ENCODE assay signal across 21 cellular contexts in genomic region chr6:19394687-19395086, GRCh38.
DNase-seq lines count a peak whose midpoint lies in the region; ATAC-seq, FAIRE-seq and TF ChIP-seq lines count a peak whose summit lies in the region.
"Had no signal": no experiment of that assay in that cellular context is flagged by ENCODE, and none has a peak within 500 bp of the region (broad histone marks: within the 10 kb centered on the region; RNA-seq: fewer than 3 reads in every experiment).

No MANE protein-coding gene starts in this region.

- TF ChIP-seq POLR2A in esophagus squamous epithelium (IDR thresholded peaks at IDR 0.05) (no peak), stomach (IDR thresholded peaks at IDR 0.05) (no peak)

- FAIRE-seq in astrocyte (lab: Jason Lieb, UNC): peak; percentile 20
- FAIRE-seq: D721Med, GM12878, GM19239 had no signal

- H3K9me3 ChIP-seq in astrocyte (ENCODE audit: insufficient read depth, low read depth, low read length): no peaks in the 10 kb centered on the region
- H3K9me3 ChIP-seq in esophagus squamous epithelium: no peaks in the 10 kb centered on the region
- no peaks in the 10 kb centered on the region for H3K9me3 ChIP-seq in stomach
- H3K9me3 ChIP-seq: Caco-2 had no signal

- WGBS in esophagus squamous epithelium, 2 donors: 23 to 46% methylated on average over 4 of the region's 4 CpGs
- 34 to 56% (median 53%) methylated on average over 4 of the region's 4 CpGs for WGBS in stomach, 5 donors

- H3K4me1 ChIP-seq in astrocyte (ENCODE audit: insufficient read depth, low read length) (no peaks in the 10 kb centered on the region), esophagus squamous epithelium (peaks cover 0 to 18% (median 2%) of the 10 kb centered on the region in 3 donors), stomach (no peaks in the 10 kb centered on the region)
- H3K4me1 ChIP-seq: Caco-2 had no signal

- no peaks in the 10 kb centered on the region for H3K27me3 ChIP-seq in astrocyte (ENCODE audit: insufficient read depth, low read length)
- no peaks in the 10 kb centered on the region for H3K27me3 ChIP-seq in esophagus squamous epithelium
- no peaks in the 10 kb centered on the region for H3K27me3 ChIP-seq in stomach

- DNase-seq in HEK293T (ENCODE audit: extremely low spot score): no peak
- no peak for DNase-seq in astrocyte (ENCODE audit: low read depth)
- no peak for DNase-seq in esophagus squamous epithelium (lab: John Stamatoyannopoulos, UW)
- no peak for DNase-seq in NCI-H1417 treated with DMSO at 0.1 percent for 48 hours (lab: John Stamatoyannopoulos, UW)
- no peak for DNase-seq in ecto neural progenitor cell (ENCODE audit: low spot score)
- DNase-seq in stomach: no peak
- DNase-seq: C1 segment of cervical spinal cord; Caco-2; CD4-positive, alpha-beta memory T cell; DMS 273 treated with DMSO at 0.1 percent for 48 hours; DMS79; EL; GDM1; H9; HFFc6 had no signal

- no peak overlapping the region for H3K9ac ChIP-seq in astrocyte (ENCODE audit: low read length)

- H4K20me1 ChIP-seq in astrocyte (ENCODE audit: insufficient read depth, low read length): no peaks in the 10 kb centered on the region

- POLR2A ChIA-PET in HEK293T (lab: Yijun Ruan, JAX): no interaction called here

- intact Hi-C loops in esophagus squamous epithelium (cut with DNase I): no loop called here
- intact Hi-C loops in stomach (cut with DNase I; ENCODE audit: low total_unique reads): no loop called here

- no peak overlapping the region for H2AFZ ChIP-seq in astrocyte (ENCODE audit: low read depth, low read length)
- H2AFZ ChIP-seq: GM23338 had no signal

- peaks cover 3% of the 10 kb centered on the region for H3K4me1 Mint-ChIP-seq in astrocyte (ENCODE audit: low read depth, unreplicated experiment)
- H3K4me1 Mint-ChIP-seq: CD4-positive, alpha-beta memory T cell; GM23338 had no signal

- no peaks in the 10 kb centered on the region for H3K9me3 Mint-ChIP-seq in astrocyte (ENCODE audit: unreplicated experiment)
- H3K9me3 Mint-ChIP-seq: GM23338, H9, HFFc6 had no signal

- H3K4me2 ChIP-seq in astrocyte (ENCODE audit: low read length): no peak overlapping the region
- H3K4me2 ChIP-seq: GM23338 had no signal

- no peak overlapping the region for H3K4me3 ChIP-seq in astrocyte (ENCODE audit: insufficient read depth, low read depth, low read length)
- peak overlapping the region in 2 of 4 donors; percentile 14 to 28 for H3K4me3 ChIP-seq in esophagus squamous epithelium
- H3K4me3 ChIP-seq in stomach: no peak overlapping the region
- H3K4me3 ChIP-seq: GM12878, GM23338 had no signal

- H3K27ac Mint-ChIP-seq in astrocyte (ENCODE audit: unreplicated experiment): no peak overlapping the region
- H3K27ac Mint-ChIP-seq: CD4-positive, alpha-beta memory T cell; GM23338; H9; HFFc6 had no signal

- no peaks in the 10 kb centered on the region for H3K27me3 Mint-ChIP-seq in astrocyte (ENCODE audit: low read depth, unreplicated experiment)
- H3K27me3 Mint-ChIP-seq: CD4-positive, alpha-beta memory T cell had no signal

- no peak overlapping the region for H3K4me3 Mint-ChIP-seq in astrocyte (ENCODE audit: unreplicated experiment)
- H3K4me3 Mint-ChIP-seq: CD4-positive, alpha-beta memory T cell; GM23338; H9; HFFc6 had no signal

- H3K36me3 ChIP-seq in astrocyte (ENCODE audit: insufficient read depth, low read length) (no peaks in the 10 kb centered on the region), esophagus squamous epithelium (no peaks in the 10 kb centered on the region), stomach (no peaks in the 10 kb centered on the region)

- CTCF ChIA-PET in HEK293T (lab: Yijun Ruan, JAX): no interaction called here

- H3K36me3 Mint-ChIP-seq in astrocyte (ENCODE audit: low read depth, unreplicated experiment): no peaks in the 10 kb centered on the region
- H3K36me3 Mint-ChIP-seq: CD4-positive, alpha-beta memory T cell had no signal

- ATAC-seq in GM21447 (IDR thresholded peaks at IDR 0.05; ENCODE audit: unreplicated experiment): no peak
- ATAC-seq: GM12878, GM23338, HCT116 had no signal

- no peaks in the 10 kb centered on the region for H3K79me2 ChIP-seq in astrocyte (ENCODE audit: insufficient read depth, low read length)

- TF ChIP-seq CTCF in astrocyte (IDR thresholded peaks at IDR 0.05; ENCODE audit: insufficient read depth, low read depth, low read length) (no peak), esophagus squamous epithelium (IDR thresholded peaks at IDR 0.05) (no peak), stomach (IDR thresholded peaks at IDR 0.05) (no peak)

- TF ChIP-seq EP300 in stomach (IDR thresholded peaks at IDR 0.05): no peak

- H3K27ac ChIP-seq in astrocyte (ENCODE audit: low read depth, low read length) (no peak overlapping the region), esophagus squamous epithelium (peak overlapping the region; percentile 24 to 76 (median 56)), stomach (no peak overlapping the region)

TF ChIP-seq in HEK293T, 16 proteins besides CTCF, POLR2A, EP300 and RAD21:
- TF ChIP-seq PKNOX1 (IDR thresholded peaks at IDR 0.05) (peak; percentile 55), ELF4 (IDR thresholded peaks at IDR 0.05) (no peak)

Comparison
In these comparisons a context has a peak if more than half of its experiments do, and no peak if none do; other contexts are left out.
1. H3K27ac ChIP-seq: peak in esophagus squamous epithelium (4 of 4); none in astrocyte (single experiment) and stomach (0 of 5).